8 cellular contexts compared by ENCODE assay signal in the genomic region with DNA sequence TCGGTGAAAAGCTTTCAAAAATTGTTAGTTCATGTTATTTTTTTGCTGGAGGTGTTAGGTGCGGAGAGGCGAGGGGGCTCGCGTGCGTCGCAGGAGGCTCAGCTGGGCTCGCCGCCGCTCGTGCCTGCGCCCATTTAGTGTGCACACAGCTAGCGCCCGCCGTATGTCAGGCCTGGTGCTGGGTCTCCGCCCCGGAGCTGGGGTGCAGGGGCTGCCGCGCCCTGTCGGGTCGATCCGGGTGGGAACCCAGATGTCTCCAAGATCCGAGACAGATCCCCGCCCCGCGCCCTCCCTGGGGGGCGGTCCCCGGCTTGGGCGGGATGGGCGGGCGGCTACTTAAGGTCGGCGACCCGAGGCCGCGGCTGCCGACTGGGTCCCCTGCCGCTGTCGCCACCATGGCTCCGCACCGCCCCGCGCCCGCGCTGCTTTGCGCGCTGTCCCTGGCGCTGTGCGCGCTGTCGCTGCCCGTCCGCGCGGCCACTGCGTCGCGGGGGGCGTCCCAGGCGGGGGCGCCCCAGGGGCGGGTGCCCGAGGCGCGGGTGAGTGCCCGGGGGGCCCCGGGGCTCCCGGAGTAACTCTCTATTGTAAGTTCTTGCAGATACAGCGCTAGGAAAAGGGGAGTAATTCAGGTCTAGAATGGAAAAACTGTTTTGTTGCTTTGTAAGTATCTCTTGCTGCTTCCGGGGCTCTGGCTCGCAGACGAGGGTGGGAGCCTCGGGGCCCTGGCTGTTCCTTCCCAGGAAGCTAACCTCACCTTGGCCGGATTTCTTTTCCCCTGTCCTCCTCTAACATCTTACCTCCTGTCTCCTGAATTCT. TPM values are rescaled to one million over a fixed set of nuclear protein-coding genes. Genes with fewer than 3 reads are reported as not detected.
DNase-seq lines count a peak whose midpoint lies in the region; ATAC-seq and TF ChIP-seq lines count a peak whose summit lies in the region.

No MANE protein-coding gene starts in this region.

- H3K36me3 ChIP-seq in A673 (ENCODE audit: insufficient read depth, low read length, poor library complexity, severe bottlenecking) (no peaks in the 10 kb centered on the region), SU-DHL-6 (ENCODE audit: low read length) (no peaks in the 10 kb centered on the region), lower lobe of right lung (peaks cover 31% of the 10 kb centered on the region), stomach smooth muscle (ENCODE audit: control insufficient read depth in 2 of 2, insufficient read depth in 2 of 2, low read length in 2 of 2) (peaks cover 29 to 31% of the 10 kb centered on the region in 2 donors)
- H3K36me3 ChIP-seq in effector memory CD4-positive, alpha-beta T cell (ENCODE audit: control insufficient read depth, insufficient read depth, low read length): no peaks in the 10 kb centered on the region

- BruUV-seq in A673 (replicated peaks; lab: Mats Ljungman, UMichigan): no TSS peak

- peaks cover 14% of the 10 kb centered on the region for H3K4me1 ChIP-seq in A673 (ENCODE audit: insufficient read depth, low read length, poor library complexity, severe bottlenecking)
- no peaks in the 10 kb centered on the region for H3K4me1 ChIP-seq in effector memory CD4-positive, alpha-beta T cell (ENCODE audit: control insufficient read depth, insufficient read depth, low read length, poor library complexity, severe bottlenecking)
- H3K4me1 ChIP-seq in lower lobe of right lung: peaks cover 88% of the 10 kb centered on the region
- H3K4me1 ChIP-seq in stomach smooth muscle (ENCODE audit: control insufficient read depth, insufficient read depth, low read length): peaks cover 91% of the 10 kb centered on the region

- intact Hi-C loops in A673 (cut with micrococcal nuclease; ENCODE audit: unreplicated experiment) (no loop called here), lower lobe of right lung (cut with DNase I) (no loop called here)

- H3K27ac ChIP-seq in A673 (ENCODE audit: low read depth, low read length, poor library complexity, severe bottlenecking) (no peak overlapping the region), SU-DHL-6 (ENCODE audit: low read depth, low read length) (no peak overlapping the region), lower lobe of right lung (peak overlapping the region; percentile 85), stomach smooth muscle (ENCODE audit: low read length) (peak overlapping the region; percentile 97)
- H3K27ac ChIP-seq in effector memory CD4-positive, alpha-beta T cell (ENCODE audit: insufficient read depth, low read length, poor library complexity, severe bottlenecking): no peak overlapping the region

- H3K9ac ChIP-seq in SU-DHL-6 (ENCODE audit: low read length) (no peak overlapping the region), stomach smooth muscle (ENCODE audit: low read length in 2 of 2) (peak overlapping the region; percentile 82)

- DNase-seq in A673 (ENCODE audit: low spot score) (no peak), lower lobe of right lung (peak; percentile 73)
- no peak for DNase-seq in effector memory CD4-positive, alpha-beta T cell

- H3K4me2 ChIP-seq in SU-DHL-6 (ENCODE audit: low read depth, low read length, poor library complexity, severe bottlenecking): peak overlapping the region; percentile 20

- H3K9me3 ChIP-seq in A673 (ENCODE audit: low read depth, low read length, poor library complexity, severe bottlenecking): no peaks in the 10 kb centered on the region
- no peaks in the 10 kb centered on the region for H3K9me3 ChIP-seq in SU-DHL-6 (ENCODE audit: insufficient read depth, low read length)
- H3K9me3 ChIP-seq in effector memory CD4-positive, alpha-beta T cell (ENCODE audit: control insufficient read depth, low read length): no peaks in the 10 kb centered on the region
- H3K9me3 ChIP-seq in lower lobe of right lung: no peaks in the 10 kb centered on the region
- no peaks in the 10 kb centered on the region for H3K9me3 ChIP-seq in stomach smooth muscle (ENCODE audit: control insufficient read depth in 2 of 2, low read length in 2 of 2)

- H3F3A ChIP-seq in SU-DHL-6 (ENCODE audit: insufficient read depth): no peaks in the 10 kb centered on the region

- POLR2A ChIA-PET in A673 (lab: Charles Lee; ENCODE audit: low non-redundant PET): no interaction called here

- peak; percentile 51 for ATAC-seq in GM18909 (IDR thresholded peaks at IDR 0.05; ENCODE audit: poor library complexity, unreplicated experiment)
- ATAC-seq in lower lobe of right lung: peak; percentile 59 to 61
- ATAC-seq in GM18858 (IDR thresholded peaks at IDR 0.05; ENCODE audit: unreplicated experiment): no peak
- no peak for ATAC-seq in HG03135 (IDR thresholded peaks at IDR 0.05; ENCODE audit: unreplicated experiment)

- H3K27me3 ChIP-seq in A673 (replicated peaks; ENCODE audit: insufficient read depth, low read depth, low read length, poor library complexity) (no peaks in the 10 kb centered on the region), SU-DHL-6 (ENCODE audit: low read length) (no peaks in the 10 kb centered on the region), lower lobe of right lung (ENCODE audit: low read depth) (no peaks in the 10 kb centered on the region), stomach smooth muscle (ENCODE audit: control insufficient read depth in 1 of 2, insufficient read depth in 2 of 2, low read length in 2 of 2) (no peaks in the 10 kb centered on the region)
- H3K27me3 ChIP-seq in effector memory CD4-positive, alpha-beta T cell (replicated peaks; ENCODE audit: control insufficient read depth, insufficient read depth, low read length, poor library complexity, severe bottlenecking): peaks cover 7% of the 10 kb centered on the region

- TF ChIP-seq CTCF in A673 (conservative IDR thresholded peaks at IDR 0.05; ENCODE audit: low read depth, low read length): no peak
- TF ChIP-seq CTCF in SU-DHL-6 (IDR thresholded peaks at IDR 0.05; ENCODE audit: insufficient read depth, low read length, poor library complexity, severe bottlenecking): no peak
- no peak for TF ChIP-seq CTCF in lower lobe of right lung (IDR thresholded peaks at IDR 0.05)

- CTCF ChIA-PET in A673 (lab: Charles Lee): no interaction called here

- no peaks in the 10 kb centered on the region for H3K9me2 ChIP-seq in SU-DHL-6 (replicated peaks; ENCODE audit: insufficient read depth, low read length)

- no peaks in the 10 kb centered on the region for H3K79me2 ChIP-seq in SU-DHL-6 (ENCODE audit: insufficient read depth, low read length)

- no peaks in the 10 kb centered on the region for H4K20me1 ChIP-seq in SU-DHL-6 (ENCODE audit: low read depth, low read length)

- H2AFZ ChIP-seq in SU-DHL-6 (ENCODE audit: low read depth, low read length, severe bottlenecking): no peak overlapping the region

- H3K4me3 ChIP-seq in A673 (ENCODE audit: low read depth, low read length, poor library complexity, severe bottlenecking) (peak overlapping the region; percentile 53), SU-DHL-6 (ENCODE audit: insufficient read depth, low read length, poor library complexity, severe bottlenecking) (no peak overlapping the region), lower lobe of right lung (peak overlapping the region; percentile 66), stomach smooth muscle (ENCODE audit: low read length in 2 of 2) (peak overlapping the region; percentile 81 to 84)
- peak overlapping the region; percentile 38 for H3K4me3 ChIP-seq in effector memory CD4-positive, alpha-beta T cell (ENCODE audit: insufficient read depth, low read depth, low read length, poor library complexity, severe bottlenecking)

RNA-seq across cellular contexts. Expression of gene GSN, which starts 31.7 kb away (rescaled TPM):
- total RNA-seq in A673 (2021): 28.4 and 43.7 TPM in 2 replicates
- 388 TPM for total RNA-seq in lower lobe of right lung

Comparison
In these comparisons a context has a peak if more than half of its experiments do, and no peak if none do; other contexts are left out.
1. H3K27ac ChIP-seq: peak in lower lobe of right lung (single experiment) and stomach smooth muscle (single experiment); none in A673 (single experiment), SU-DHL-6 (single experiment) and effector memory CD4-positive, alpha-beta T cell (single experiment).
2. ATAC-seq: peak in GM18909 (single experiment) and lower lobe of right lung (2 of 2); none in GM18858 (single experiment) and HG03135 (single experiment).